In the genomic region with DNA sequence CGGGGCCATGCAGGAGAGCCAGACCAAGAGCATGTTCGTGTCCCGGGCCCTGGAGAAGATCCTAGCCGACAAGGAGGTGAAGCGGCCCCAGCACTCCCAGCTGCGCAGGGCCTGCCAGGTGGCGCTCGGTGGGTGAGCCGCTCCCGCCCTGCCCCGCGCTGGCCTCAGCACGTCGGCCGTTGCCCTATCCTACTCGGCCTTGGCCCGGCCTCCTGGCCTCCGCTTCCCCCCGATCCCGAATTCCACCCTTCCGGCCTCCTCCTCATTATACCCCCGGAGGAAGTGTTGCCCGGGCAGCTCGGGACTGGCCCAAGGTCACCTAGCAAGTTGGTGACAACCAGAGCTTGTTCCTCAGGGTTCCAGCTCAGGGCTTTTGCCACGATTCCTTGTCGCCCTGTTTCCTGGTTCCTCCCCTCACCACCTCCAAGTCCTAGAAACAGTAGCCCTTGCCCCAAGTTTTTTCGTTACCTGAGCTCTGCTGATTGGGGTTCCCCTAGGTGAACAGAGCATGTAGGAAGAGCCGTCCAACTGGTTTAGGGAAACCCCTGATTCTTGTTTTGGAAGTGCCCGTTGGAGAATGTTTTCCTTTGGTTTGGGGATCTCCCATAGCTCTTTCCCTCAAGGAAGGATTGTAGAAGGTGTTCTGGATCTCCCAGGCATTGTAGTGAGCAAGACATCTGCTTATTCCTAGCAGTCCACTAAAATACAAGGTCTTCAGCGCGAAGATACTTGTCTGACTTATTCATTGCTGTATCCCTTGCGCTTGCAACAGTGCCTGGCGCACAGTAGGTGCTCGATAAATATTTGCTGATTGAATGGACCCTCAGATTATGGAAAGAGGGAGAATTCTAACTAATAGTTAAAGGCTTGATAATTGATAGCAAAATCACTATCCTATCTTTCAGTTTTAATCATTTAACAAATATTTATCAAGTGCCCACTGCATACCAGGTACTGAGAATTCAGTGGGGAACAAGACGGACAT, we compare ENCODE assay signal across 1 cellular context.
TF ChIP-seq lines count a peak whose summit lies in the region.

No MANE protein-coding gene starts in this region.

TF ChIP-seq in HepG2, 621 proteins besides CTCF, POLR2A, EP300 and RAD21 (continued from another document and continues in another):
- TF ChIP-seq, protein P1, sequence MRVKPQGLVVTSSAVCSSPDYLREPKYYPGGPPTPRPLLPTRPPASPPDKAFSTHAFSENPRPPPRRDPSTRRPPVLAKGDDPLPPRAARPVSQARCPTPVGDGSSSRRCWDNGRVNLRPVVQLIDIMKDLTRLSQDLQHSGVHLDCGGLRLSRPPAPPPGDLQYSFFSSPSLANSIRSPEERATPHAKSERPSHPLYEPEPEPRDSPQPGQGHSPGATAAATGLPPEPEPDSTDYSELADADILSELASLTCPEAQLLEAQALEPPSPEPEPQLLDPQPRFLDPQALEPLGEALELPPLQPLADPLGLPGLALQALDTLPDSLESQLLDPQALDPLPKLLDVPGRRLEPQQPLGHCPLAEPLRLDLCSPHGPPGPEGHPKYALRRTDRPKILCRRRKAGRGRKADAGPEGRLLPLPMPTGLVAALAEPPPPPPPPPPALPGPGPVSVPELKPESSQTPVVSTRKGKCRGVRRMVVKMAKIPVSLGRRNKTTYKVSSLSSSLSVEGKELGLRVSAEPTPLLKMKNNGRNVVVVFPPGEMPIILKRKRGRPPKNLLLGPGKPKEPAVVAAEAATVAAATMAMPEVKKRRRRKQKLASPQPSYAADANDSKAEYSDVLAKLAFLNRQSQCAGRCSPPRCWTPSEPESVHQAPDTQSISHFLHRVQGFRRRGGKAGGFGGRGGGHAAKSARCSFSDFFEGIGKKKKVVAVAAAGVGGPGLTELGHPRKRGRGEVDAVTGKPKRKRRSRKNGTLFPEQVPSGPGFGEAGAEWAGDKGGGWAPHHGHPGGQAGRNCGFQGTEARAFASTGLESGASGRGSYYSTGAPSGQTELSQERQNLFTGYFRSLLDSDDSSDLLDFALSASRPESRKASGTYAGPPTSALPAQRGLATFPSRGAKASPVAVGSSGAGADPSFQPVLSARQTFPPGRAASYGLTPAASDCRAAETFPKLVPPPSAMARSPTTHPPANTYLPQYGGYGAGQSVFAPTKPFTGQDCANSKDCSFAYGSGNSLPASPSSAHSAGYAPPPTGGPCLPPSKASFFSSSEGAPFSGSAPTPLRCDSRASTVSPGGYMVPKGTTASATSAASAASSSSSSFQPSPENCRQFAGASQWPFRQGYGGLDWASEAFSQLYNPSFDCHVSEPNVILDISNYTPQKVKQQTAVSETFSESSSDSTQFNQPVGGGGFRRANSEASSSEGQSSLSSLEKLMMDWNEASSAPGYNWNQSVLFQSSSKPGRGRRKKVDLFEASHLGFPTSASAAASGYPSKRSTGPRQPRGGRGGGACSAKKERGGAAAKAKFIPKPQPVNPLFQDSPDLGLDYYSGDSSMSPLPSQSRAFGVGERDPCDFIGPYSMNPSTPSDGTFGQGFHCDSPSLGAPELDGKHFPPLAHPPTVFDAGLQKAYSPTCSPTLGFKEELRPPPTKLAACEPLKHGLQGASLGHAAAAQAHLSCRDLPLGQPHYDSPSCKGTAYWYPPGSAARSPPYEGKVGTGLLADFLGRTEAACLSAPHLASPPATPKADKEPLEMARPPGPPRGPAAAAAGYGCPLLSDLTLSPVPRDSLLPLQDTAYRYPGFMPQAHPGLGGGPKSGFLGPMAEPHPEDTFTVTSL (CRISPR knock-in tag; IDR thresholded peaks at IDR 0.05; ENCODE audit: borderline replicate concordance), result no peak
- TF ChIP-seq, protein P2, sequence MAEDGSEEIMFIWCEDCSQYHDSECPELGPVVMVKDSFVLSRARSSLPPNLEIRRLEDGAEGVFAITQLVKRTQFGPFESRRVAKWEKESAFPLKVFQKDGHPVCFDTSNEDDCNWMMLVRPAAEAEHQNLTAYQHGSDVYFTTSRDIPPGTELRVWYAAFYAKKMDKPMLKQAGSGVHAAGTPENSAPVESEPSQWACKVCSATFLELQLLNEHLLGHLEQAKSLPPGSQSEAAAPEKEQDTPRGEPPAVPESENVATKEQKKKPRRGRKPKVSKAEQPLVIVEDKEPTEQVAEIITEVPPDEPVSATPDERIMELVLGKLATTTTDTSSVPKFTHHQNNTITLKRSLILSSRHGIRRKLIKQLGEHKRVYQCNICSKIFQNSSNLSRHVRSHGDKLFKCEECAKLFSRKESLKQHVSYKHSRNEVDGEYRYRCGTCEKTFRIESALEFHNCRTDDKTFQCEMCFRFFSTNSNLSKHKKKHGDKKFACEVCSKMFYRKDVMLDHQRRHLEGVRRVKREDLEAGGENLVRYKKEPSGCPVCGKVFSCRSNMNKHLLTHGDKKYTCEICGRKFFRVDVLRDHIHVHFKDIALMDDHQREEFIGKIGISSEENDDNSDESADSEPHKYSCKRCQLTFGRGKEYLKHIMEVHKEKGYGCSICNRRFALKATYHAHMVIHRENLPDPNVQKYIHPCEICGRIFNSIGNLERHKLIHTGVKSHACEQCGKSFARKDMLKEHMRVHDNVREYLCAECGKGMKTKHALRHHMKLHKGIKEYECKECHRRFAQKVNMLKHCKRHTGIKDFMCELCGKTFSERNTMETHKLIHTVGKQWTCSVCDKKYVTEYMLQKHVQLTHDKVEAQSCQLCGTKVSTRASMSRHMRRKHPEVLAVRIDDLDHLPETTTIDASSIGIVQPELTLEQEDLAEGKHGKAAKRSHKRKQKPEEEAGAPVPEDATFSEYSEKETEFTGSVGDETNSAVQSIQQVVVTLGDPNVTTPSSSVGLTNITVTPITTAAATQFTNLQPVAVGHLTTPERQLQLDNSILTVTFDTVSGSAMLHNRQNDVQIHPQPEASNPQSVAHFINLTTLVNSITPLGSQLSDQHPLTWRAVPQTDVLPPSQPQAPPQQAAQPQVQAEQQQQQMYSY (CRISPR knock-in tag; IDR thresholded peaks at IDR 0.05), result peak; percentile 73
- no peak; the same call in none of the 2 replicates for TF ChIP-seq ZNF441 (CRISPR knock-in tag; IDR thresholded peaks at IDR 0.05; ENCODE audit: borderline replicate concordance)
- TF ChIP-seq ZNF446 (CRISPR knock-in tag; IDR thresholded peaks at IDR 0.05), result no peak; the same call in 1 of the 2 replicates
- TF ChIP-seq ZNF776 (CRISPR knock-in tag; IDR thresholded peaks at IDR 0.05), result peak; percentile 97
- peak; percentile 76 for TF ChIP-seq MED8 (CRISPR knock-in tag; IDR thresholded peaks at IDR 0.05; ENCODE audit: insufficient replicate concordance)
- TF ChIP-seq, protein P3, sequence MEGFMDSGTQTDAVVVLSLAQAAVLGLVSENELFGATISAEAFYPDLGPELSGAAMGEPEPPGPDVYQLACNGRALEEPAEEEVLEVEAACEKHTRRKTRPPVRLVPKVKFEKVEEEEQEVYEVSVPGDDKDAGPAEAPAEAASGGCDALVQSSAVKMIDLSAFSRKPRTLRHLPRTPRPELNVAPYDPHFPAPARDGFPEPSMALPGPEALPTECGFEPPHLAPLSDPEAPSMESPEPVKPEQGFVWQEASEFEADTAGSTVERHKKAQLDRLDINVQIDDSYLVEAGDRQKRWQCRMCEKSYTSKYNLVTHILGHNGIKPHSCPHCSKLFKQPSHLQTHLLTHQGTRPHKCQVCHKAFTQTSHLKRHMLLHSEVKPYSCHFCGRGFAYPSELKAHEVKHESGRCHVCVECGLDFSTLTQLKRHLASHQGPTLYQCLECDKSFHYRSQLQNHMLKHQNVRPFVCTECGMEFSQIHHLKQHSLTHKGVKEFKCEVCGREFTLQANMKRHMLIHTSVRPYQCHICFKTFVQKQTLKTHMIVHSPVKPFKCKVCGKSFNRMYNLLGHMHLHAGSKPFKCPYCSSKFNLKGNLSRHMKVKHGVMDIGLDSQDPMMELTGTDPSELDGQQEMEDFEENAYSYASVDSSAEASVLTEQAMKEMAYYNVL (CRISPR knock-in tag; IDR thresholded peaks at IDR 0.05; ENCODE audit: borderline replicate concordance), result no peak; the same call in 1 of the 2 replicates
- TF ChIP-seq SRY (CRISPR knock-in tag; IDR thresholded peaks at IDR 0.05), result no peak; the same call in 1 of the 2 replicates
- TF ChIP-seq ZIK1 (CRISPR knock-in tag; IDR thresholded peaks at IDR 0.05; ENCODE audit: borderline replicate concordance, low read depth), result peak; percentile 4; the same call in 1 of the 2 replicates
- TF ChIP-seq BRCA1 (CRISPR knock-in tag; IDR thresholded peaks at IDR 0.05), result 0 out of 2 replicates have a peak, but pooled peaks have one; percentile 49
- TF ChIP-seq, protein P4, sequence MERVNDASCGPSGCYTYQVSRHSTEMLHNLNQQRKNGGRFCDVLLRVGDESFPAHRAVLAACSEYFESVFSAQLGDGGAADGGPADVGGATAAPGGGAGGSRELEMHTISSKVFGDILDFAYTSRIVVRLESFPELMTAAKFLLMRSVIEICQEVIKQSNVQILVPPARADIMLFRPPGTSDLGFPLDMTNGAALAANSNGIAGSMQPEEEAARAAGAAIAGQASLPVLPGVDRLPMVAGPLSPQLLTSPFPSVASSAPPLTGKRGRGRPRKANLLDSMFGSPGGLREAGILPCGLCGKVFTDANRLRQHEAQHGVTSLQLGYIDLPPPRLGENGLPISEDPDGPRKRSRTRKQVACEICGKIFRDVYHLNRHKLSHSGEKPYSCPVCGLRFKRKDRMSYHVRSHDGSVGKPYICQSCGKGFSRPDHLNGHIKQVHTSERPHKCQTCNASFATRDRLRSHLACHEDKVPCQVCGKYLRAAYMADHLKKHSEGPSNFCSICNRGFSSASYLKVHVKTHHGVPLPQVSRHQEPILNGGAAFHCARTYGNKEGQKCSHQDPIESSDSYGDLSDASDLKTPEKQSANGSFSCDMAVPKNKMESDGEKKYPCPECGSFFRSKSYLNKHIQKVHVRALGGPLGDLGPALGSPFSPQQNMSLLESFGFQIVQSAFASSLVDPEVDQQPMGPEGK (CRISPR knock-in tag; IDR thresholded peaks at IDR 0.05), result peak; percentile 34; the same call in 1 of the 2 replicates
- TF ChIP-seq, protein P5, sequence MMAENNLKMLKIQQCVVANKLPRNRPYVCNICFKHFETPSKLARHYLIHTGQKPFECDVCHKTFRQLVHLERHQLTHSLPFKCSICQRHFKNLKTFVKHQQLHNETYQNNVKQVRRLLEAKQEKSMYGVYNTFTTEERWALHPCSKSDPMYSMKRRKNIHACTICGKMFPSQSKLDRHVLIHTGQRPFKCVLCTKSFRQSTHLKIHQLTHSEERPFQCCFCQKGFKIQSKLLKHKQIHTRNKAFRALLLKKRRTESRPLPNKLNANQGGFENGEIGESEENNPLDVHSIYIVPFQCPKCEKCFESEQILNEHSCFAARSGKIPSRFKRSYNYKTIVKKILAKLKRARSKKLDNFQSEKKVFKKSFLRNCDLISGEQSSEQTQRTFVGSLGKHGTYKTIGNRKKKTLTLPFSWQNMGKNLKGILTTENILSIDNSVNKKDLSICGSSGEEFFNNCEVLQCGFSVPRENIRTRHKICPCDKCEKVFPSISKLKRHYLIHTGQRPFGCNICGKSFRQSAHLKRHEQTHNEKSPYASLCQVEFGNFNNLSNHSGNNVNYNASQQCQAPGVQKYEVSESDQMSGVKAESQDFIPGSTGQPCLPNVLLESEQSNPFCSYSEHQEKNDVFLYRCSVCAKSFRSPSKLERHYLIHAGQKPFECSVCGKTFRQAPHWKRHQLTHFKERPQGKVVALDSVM (CRISPR knock-in tag; IDR thresholded peaks at IDR 0.05), result peak; percentile 99
- TF ChIP-seq WIZ (CRISPR knock-in tag; IDR thresholded peaks at IDR 0.05), result no peak; the same call in 1 of the 2 replicates
- no peak for TF ChIP-seq FOSL1 (CRISPR knock-in tag; IDR thresholded peaks at IDR 0.05; ENCODE audit: borderline replicate concordance)
- no peak; the same call in 1 of the 2 replicates for TF ChIP-seq KDM5B (CRISPR knock-in tag; IDR thresholded peaks at IDR 0.05; ENCODE audit: borderline replicate concordance)
- TF ChIP-seq ZC3H4 (CRISPR knock-in tag; IDR thresholded peaks at IDR 0.05; ENCODE audit: borderline replicate concordance), result no peak; the same call in 1 of the 2 replicates
- TF ChIP-seq ZNF3 (CRISPR knock-in tag; IDR thresholded peaks at IDR 0.05), result no peak; the same call in 1 of the 2 replicates
- no peak for TF ChIP-seq TBL1XR1 (IDR thresholded peaks at IDR 0.05; ENCODE audit: borderline replicate concordance, low read length, partially characterized antibody)
- peak; percentile 96 for TF ChIP-seq GTF3A (CRISPR knock-in tag; conservative IDR thresholded peaks at IDR 0.05)
- TF ChIP-seq SKI (IDR thresholded peaks at IDR 0.05; ENCODE audit: partially characterized antibody), result peak; percentile 10
- TF ChIP-seq, protein P6, sequence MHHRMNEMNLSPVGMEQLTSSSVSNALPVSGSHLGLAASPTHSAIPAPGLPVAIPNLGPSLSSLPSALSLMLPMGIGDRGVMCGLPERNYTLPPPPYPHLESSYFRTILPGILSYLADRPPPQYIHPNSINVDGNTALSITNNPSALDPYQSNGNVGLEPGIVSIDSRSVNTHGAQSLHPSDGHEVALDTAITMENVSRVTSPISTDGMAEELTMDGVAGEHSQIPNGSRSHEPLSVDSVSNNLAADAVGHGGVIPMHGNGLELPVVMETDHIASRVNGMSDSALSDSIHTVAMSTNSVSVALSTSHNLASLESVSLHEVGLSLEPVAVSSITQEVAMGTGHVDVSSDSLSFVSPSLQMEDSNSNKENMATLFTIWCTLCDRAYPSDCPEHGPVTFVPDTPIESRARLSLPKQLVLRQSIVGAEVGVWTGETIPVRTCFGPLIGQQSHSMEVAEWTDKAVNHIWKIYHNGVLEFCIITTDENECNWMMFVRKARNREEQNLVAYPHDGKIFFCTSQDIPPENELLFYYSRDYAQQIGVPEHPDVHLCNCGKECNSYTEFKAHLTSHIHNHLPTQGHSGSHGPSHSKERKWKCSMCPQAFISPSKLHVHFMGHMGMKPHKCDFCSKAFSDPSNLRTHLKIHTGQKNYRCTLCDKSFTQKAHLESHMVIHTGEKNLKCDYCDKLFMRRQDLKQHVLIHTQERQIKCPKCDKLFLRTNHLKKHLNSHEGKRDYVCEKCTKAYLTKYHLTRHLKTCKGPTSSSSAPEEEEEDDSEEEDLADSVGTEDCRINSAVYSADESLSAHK (CRISPR knock-in tag; IDR thresholded peaks at IDR 0.05; ENCODE audit: borderline replicate concordance), result no peak
- no peak; the same call in none of the 2 replicates for TF ChIP-seq AHR (CRISPR knock-in tag; IDR thresholded peaks at IDR 0.05)
- TF ChIP-seq, protein P7, sequence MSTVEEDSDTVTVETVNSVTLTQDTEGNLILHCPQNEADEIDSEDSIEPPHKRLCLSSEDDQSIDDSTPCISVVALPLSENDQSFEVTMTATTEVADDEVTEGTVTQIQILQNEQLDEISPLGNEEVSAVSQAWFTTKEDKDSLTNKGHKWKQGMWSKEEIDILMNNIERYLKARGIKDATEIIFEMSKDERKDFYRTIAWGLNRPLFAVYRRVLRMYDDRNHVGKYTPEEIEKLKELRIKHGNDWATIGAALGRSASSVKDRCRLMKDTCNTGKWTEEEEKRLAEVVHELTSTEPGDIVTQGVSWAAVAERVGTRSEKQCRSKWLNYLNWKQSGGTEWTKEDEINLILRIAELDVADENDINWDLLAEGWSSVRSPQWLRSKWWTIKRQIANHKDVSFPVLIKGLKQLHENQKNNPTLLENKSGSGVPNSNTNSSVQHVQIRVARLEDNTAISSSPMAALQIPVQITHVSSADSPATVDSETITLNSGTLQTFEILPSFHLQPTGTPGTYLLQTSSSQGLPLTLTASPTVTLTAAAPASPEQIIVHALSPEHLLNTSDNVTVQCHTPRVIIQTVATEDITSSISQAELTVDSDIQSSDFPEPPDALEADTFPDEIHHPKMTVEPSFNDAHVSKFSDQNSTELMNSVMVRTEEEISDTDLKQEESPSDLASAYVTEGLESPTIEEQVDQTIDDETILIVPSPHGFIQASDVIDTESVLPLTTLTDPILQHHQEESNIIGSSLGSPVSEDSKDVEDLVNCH (CRISPR knock-in tag; IDR thresholded peaks at IDR 0.05), result peak; percentile 95; the same call in 1 of the 2 replicates
- no peak for TF ChIP-seq ZNF33A (CRISPR knock-in tag; IDR thresholded peaks at IDR 0.05; ENCODE audit: borderline replicate concordance)
- TF ChIP-seq ZNF713 (CRISPR knock-in tag; IDR thresholded peaks at IDR 0.05), result peak; percentile 88; the same call in 1 of the 2 replicates
